20 cellular contexts compared by ENCODE assay signal in genomic region chr7:390761-391410, GRCh38.
A peak's percentile ranks its signal among the peaks of the same experiment; 100 is the strongest.
DNase-seq lines count a peak whose midpoint lies in the region; FAIRE-seq and TF ChIP-seq lines count a peak whose summit lies in the region.
"Had no signal": no experiment of that assay in that cellular context is flagged by ENCODE, and none has a peak within 500 bp of the region (broad histone marks: within the 10 kb centered on the region; RNA-seq: fewer than 3 reads in every experiment).

No MANE protein-coding gene starts in this region.

- H3K4me3 ChIP-seq in osteoblast (ENCODE audit: insufficient read depth, low read length) (no peak overlapping the region), small intestine (ENCODE audit: low read depth in 1 of 2, low read length in 2 of 2) (no peak overlapping the region)
- H3K4me3 ChIP-seq: hepatocyte, testis had no signal

- no peaks in the 10 kb centered on the region for H4K20me1 ChIP-seq in osteoblast (ENCODE audit: insufficient read depth, low read length)

- H3K79me2 ChIP-seq in osteoblast (ENCODE audit: insufficient read depth, low read length), result no peaks in the 10 kb centered on the region
- H3K79me2 ChIP-seq: hepatocyte had no signal

- H3K9me3 ChIP-seq in osteoblast (ENCODE audit: low read depth, low read length), result no peaks in the 10 kb centered on the region
- no peaks in the 10 kb centered on the region for H3K9me3 ChIP-seq in small intestine (ENCODE audit: control insufficient read depth, low read depth)
- H3K9me3 ChIP-seq: testis had no signal

- H2AFZ ChIP-seq in osteoblast (ENCODE audit: low read length), result no peak overlapping the region
- H2AFZ ChIP-seq: hepatocyte had no signal

- H3K27ac ChIP-seq in osteoblast (ENCODE audit: low read depth, low read length) (no peak overlapping the region), small intestine (ENCODE audit: low read depth in 1 of 2, low read length in 1 of 2) (no peak overlapping the region)
- H3K27ac ChIP-seq: hepatocyte, testis had no signal

- FAIRE-seq in small intestine (lab: Jason Lieb, UNC), result no peak
- FAIRE-seq: colon, H1, islet of Langerhans had no signal

- no peak overlapping the region for H3K4me2 ChIP-seq in osteoblast (ENCODE audit: insufficient read depth, low read length)
- H3K4me2 ChIP-seq: hepatocyte had no signal

- H3K4me1 ChIP-seq in osteoblast (ENCODE audit: insufficient read depth, low read length) (no peaks in the 10 kb centered on the region), small intestine (ENCODE audit: control insufficient read depth in 2 of 2, insufficient read depth in 1 of 2, low read depth in 1 of 2, low read length in 1 of 2) (no peaks in the 10 kb centered on the region)
- H3K4me1 ChIP-seq: testis had no signal

- H3K36me3 ChIP-seq in osteoblast (ENCODE audit: insufficient read depth, low read length) (no peaks in the 10 kb centered on the region), small intestine (ENCODE audit: control insufficient read depth in 2 of 2, insufficient read depth in 2 of 2, low read length in 2 of 2) (no peaks in the 10 kb centered on the region)

- no peak for TF ChIP-seq CTCF in osteoblast (IDR thresholded peaks at IDR 0.05; ENCODE audit: extremely low read depth, low read depth, low read length)

- intact Hi-C loops in cardiac septum (cut with DNase I), result no loop called here

- H3K27me3 ChIP-seq in osteoblast (ENCODE audit: insufficient read depth, low read length), result no peaks in the 10 kb centered on the region
- no peaks in the 10 kb centered on the region for H3K27me3 ChIP-seq in small intestine (ENCODE audit: control insufficient read depth in 2 of 2, insufficient read depth in 2 of 2, low read length in 2 of 2)
- H3K27me3 ChIP-seq: hepatocyte, testis had no signal

- 88 to 92% (median 88%) methylated on average over 16 to 20 of the region's 20 CpGs for WGBS in small intestine, 3 donors

- DNase-seq in AG20443 (ENCODE audit: low spot score), result peak; percentile 9
- peak; percentile 29 for DNase-seq in D341Med (ENCODE audit: low spot score)
- DNase-seq in cardiac septum (ENCODE audit: low spot score), result peak; percentile 46
- DNase-seq in osteoblast (ENCODE audit: insufficient read length, low spot score, missing footprints), result peak; percentile 77
- no peak for DNase-seq in small intestine
- no peak for DNase-seq in stimulated activated CD4-positive, alpha-beta T cell treated with anti-CD3 and anti-CD28 coated beads, Interleukin-4, amount 100 ng/mL, for 1 hour
- DNase-seq in OCI-M2 (lab: John Stamatoyannopoulos, UW; ENCODE audit: unreplicated experiment), result no peak
- DNase-seq: activated T-cell treated with anti-CD3 and anti-CD28 coated beads, Interleukin-2, amount 50 U/mL, for 48 hours; COR-L47; Karpas-422; NCI-H1048; NCI-H2029 treated with DMSO at 0.1 percent for 48 hours; NCI-H446 treated with DMSO at 0.1 percent for 48 hours; RPMI8226; SW 1271; testis had no signal

Comparison
In these comparisons a context has a peak if more than half of its experiments do, and no peak if none do; other contexts are left out.
1. DNase-seq: peak in AG20443 (single experiment), D341Med (single experiment), cardiac septum (single experiment) and osteoblast (single experiment); none in small intestine (single experiment), stimulated activated CD4-positive, alpha-beta T cell treated with anti-CD3 and anti-CD28 coated beads, Interleukin-4, amount 100 ng/mL, for 1 hour (single experiment) and OCI-M2 (single experiment).